ENCODE assay signal across 1 cellular context in the genomic region with DNA sequence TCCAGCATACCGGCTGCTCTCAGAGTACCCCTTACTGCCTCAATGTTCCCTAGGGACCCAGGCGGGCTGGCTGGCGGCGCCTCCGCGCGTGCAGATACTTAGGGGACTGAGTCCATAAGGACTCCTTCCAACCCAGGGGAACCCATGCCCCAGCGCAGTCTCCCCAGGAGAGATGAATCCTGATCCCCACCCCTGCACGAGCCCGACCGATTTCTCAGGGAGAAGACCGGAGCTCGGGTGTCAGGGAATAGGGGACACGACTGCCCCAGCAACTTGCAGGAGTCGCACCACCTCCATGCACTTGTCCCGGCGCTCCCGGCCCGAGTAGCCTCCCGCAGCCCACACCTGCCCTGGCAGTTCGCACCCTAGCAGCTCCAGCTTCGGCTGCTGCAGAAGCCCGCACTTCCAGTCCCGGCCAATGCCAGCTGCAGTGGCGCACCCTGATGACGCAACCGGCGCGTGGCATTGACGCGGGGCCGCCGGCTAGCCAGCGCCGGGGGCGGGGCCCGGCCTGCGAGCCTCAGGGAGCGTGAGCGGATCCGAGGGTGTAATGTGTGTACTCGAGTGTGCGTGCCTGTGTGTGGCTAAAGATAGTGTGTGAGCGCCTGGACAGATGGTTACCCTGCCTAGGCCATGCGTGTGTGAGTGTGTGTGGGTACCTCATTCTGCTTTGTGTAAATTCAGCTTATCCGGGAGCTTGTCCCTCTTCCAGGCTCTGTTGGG.
TF ChIP-seq lines count a peak whose summit lies in the region.

A gene with protein sequence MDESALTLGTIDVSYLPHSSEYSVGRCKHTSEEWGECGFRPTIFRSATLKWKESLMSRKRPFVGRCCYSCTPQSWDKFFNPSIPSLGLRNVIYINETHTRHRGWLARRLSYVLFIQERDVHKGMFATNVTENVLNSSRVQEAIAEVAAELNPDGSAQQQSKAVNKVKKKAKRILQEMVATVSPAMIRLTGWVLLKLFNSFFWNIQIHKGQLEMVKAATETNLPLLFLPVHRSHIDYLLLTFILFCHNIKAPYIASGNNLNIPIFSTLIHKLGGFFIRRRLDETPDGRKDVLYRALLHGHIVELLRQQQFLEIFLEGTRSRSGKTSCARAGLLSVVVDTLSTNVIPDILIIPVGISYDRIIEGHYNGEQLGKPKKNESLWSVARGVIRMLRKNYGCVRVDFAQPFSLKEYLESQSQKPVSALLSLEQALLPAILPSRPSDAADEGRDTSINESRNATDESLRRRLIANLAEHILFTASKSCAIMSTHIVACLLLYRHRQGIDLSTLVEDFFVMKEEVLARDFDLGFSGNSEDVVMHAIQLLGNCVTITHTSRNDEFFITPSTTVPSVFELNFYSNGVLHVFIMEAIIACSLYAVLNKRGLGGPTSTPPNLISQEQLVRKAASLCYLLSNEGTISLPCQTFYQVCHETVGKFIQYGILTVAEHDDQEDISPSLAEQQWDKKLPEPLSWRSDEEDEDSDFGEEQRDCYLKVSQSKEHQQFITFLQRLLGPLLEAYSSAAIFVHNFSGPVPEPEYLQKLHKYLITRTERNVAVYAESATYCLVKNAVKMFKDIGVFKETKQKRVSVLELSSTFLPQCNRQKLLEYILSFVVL (minus strand): TSS at position 437 of the 723 bp plus-strand sequence. CDS start 1,981 bp downstream, outside the sequence.

TF ChIP-seq in HepG2, 621 proteins besides CTCF, POLR2A, EP300 and RAD21 (continued from another document):
- TF ChIP-seq, protein P1, sequence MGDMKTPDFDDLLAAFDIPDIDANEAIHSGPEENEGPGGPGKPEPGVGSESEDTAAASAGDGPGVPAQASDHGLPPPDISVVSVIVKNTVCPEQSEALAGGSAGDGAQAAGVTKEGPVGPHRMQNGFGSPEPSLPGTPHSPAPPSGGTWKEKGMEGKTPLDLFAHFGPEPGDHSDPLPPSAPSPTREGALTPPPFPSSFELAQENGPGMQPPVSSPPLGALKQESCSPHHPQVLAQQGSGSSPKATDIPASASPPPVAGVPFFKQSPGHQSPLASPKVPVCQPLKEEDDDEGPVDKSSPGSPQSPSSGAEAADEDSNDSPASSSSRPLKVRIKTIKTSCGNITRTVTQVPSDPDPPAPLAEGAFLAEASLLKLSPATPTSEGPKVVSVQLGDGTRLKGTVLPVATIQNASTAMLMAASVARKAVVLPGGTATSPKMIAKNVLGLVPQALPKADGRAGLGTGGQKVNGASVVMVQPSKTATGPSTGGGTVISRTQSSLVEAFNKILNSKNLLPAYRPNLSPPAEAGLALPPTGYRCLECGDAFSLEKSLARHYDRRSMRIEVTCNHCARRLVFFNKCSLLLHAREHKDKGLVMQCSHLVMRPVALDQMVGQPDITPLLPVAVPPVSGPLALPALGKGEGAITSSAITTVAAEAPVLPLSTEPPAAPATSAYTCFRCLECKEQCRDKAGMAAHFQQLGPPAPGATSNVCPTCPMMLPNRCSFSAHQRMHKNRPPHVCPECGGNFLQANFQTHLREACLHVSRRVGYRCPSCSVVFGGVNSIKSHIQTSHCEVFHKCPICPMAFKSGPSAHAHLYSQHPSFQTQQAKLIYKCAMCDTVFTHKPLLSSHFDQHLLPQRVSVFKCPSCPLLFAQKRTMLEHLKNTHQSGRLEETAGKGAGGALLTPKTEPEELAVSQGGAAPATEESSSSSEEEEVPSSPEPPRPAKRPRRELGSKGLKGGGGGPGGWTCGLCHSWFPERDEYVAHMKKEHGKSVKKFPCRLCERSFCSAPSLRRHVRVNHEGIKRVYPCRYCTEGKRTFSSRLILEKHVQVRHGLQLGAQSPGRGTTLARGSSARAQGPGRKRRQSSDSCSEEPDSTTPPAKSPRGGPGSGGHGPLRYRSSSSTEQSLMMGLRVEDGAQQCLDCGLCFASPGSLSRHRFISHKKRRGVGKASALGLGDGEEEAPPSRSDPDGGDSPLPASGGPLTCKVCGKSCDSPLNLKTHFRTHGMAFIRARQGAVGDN (CRISPR knock-in tag; IDR thresholded peaks at IDR 0.05): peak; percentile 24; the same call in 1 of the 2 replicates
- TF ChIP-seq HOXA3 (CRISPR knock-in tag; IDR thresholded peaks at IDR 0.05) (peak; percentile 60; the same call in 1 of the 2 replicates), ARHGAP35 (CRISPR knock-in tag; IDR thresholded peaks at IDR 0.05; ENCODE audit: borderline replicate concordance) (no peak), RBFOX2 (IDR thresholded peaks at IDR 0.05; ENCODE audit: low read depth, low read length) (peak; percentile 40; the same call in 1 of the 2 replicates), ZSCAN12 (CRISPR knock-in tag; IDR thresholded peaks at IDR 0.05) (no peak), RXRB (CRISPR knock-in tag; IDR thresholded peaks at IDR 0.05; ENCODE audit: borderline replicate concordance) (no peak)
- TF ChIP-seq, protein P2, sequence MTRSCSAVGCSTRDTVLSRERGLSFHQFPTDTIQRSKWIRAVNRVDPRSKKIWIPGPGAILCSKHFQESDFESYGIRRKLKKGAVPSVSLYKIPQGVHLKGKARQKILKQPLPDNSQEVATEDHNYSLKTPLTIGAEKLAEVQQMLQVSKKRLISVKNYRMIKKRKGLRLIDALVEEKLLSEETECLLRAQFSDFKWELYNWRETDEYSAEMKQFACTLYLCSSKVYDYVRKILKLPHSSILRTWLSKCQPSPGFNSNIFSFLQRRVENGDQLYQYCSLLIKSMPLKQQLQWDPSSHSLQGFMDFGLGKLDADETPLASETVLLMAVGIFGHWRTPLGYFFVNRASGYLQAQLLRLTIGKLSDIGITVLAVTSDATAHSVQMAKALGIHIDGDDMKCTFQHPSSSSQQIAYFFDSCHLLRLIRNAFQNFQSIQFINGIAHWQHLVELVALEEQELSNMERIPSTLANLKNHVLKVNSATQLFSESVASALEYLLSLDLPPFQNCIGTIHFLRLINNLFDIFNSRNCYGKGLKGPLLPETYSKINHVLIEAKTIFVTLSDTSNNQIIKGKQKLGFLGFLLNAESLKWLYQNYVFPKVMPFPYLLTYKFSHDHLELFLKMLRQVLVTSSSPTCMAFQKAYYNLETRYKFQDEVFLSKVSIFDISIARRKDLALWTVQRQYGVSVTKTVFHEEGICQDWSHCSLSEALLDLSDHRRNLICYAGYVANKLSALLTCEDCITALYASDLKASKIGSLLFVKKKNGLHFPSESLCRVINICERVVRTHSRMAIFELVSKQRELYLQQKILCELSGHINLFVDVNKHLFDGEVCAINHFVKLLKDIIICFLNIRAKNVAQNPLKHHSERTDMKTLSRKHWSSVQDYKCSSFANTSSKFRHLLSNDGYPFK (CRISPR knock-in tag; IDR thresholded peaks at IDR 0.05; ENCODE audit: borderline replicate concordance): no peak
